ENCODE assay signal across 23 cellular contexts in the genomic region with DNA sequence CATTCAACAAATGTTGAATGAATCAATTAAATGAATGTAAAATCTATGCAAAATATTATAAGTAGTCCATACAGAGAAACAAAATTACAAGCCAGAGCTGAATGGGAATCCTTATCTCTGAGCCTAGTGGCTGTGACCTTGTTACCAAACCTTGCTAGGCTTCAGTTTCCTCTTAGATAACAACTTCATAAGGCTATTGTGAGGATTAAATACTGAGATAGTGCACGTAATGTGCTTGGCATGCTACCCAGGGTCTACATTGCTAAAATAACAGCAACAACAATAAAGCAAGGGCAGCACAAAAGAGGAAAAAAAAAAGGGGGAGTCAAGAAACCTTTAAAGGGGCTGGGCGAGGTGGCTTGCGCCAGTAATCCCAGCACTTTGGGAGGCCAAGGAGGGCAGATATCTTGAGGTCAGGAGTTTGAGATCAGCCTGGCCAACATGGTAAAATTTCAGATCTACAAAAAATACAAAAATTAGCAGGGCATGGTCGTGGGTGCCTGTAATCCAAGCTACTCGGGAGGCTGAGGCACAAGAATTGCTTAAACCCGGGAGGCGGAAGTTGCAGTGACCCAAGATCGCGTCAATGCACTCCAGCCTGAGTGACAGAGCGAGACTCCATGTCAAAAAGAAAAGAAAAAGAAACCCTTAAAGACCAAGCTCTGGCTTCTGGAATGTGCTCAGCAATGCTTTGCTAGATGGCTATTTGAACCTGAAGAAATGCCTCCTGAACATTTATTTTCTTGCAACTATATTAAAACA. TPM values are rescaled to one million over a fixed set of nuclear protein-coding genes. Genes with fewer than 3 reads are reported as not detected.
DNase-seq lines count a peak whose midpoint lies in the region; ATAC-seq, FAIRE-seq and TF ChIP-seq lines count a peak whose summit lies in the region.
"Had no signal": no experiment of that assay in that cellular context is flagged by ENCODE, and none has a peak within 500 bp of the region (broad histone marks: within the 10 kb centered on the region; RNA-seq: fewer than 3 reads in every experiment).

No MANE protein-coding gene starts in this region.

- TF ChIP-seq EP300 in HepG2 (IDR thresholded peaks at IDR 0.05; ENCODE audit: low read depth in 2 of 2, low read length in 2 of 2) (no peak), HepG2 (CRISPR knock-in tag; IDR thresholded peaks at IDR 0.05; ENCODE audit: borderline replicate concordance) (no peak), K562 (IDR thresholded peaks at IDR 0.05; ENCODE audit: low read length) (no peak), ovary (IDR thresholded peaks at IDR 0.05) (no peak)

- no peaks in the 10 kb centered on the region for H3K27me3 ChIP-seq in liver (ENCODE audit: control insufficient read depth in 4 of 4, insufficient read depth in 4 of 4, low read length in 3 of 4)
- H3K27me3 ChIP-seq in HepG2 (ENCODE audit: control insufficient read depth in 1 of 2, insufficient read depth in 2 of 2, low read length in 2 of 2): no peaks in the 10 kb centered on the region
- H3K27me3 ChIP-seq in K562 (ENCODE audit: control insufficient read depth in 2 of 2, insufficient read depth in 2 of 2, low read length in 2 of 2): no peaks in the 10 kb centered on the region; a peak in 1 of 5 replicates
- H3K27me3 ChIP-seq in mesendoderm (ENCODE audit: insufficient read depth, low read length, poor library complexity): no peaks in the 10 kb centered on the region
- H3K27me3 ChIP-seq in ovary: no peaks in the 10 kb centered on the region
- H3K27me3 ChIP-seq: Peyer's patch, SJCRH30 had no signal

- no peaks in the 10 kb centered on the region for H3K79me1 ChIP-seq in mesendoderm (ENCODE audit: low read length)

- 70% methylated on average over 10 of the region's 10 CpGs for WGBS in liver
- WGBS in HepG2 (ENCODE audit: low lambda C conversion rate): 25% methylated on average over 10 of the region's 10 CpGs
- WGBS in K562 (ENCODE audit: insufficient coverage, low coverage, missing lambda C conversion rate): 0% methylated on average over 10 of the region's 10 CpGs
- no CpG with 5 or more reads among the region's 10 CpGs for WGBS in mesendoderm (ENCODE audit: extremely low coverage, insufficient coverage, low lambda C conversion rate)
- 62 to 75% (median 64%) methylated on average over 10 of the region's 10 CpGs for WGBS in ovary, 3 donors

- no peak overlapping the region for H3K9ac ChIP-seq in liver (ENCODE audit: low read depth in 1 of 2, low read length in 2 of 2)
- H3K9ac ChIP-seq in HepG2 (ENCODE audit: insufficient read depth, low read depth, low read length): no peak overlapping the region
- no peak overlapping the region for H3K9ac ChIP-seq in K562 (ENCODE audit: insufficient read depth in 1 of 2, low read depth in 2 of 2, low read length in 2 of 2)
- no peak overlapping the region for H3K9ac ChIP-seq in mesendoderm (ENCODE audit: low read length)
- H3K9ac ChIP-seq: KMS-11 had no signal

- no peak for TF ChIP-seq CTCF in liver (IDR thresholded peaks at IDR 0.05; ENCODE audit: low read depth, low read length, missing input control)
- TF ChIP-seq CTCF in HepG2 (CRISPR knock-in tag; IDR thresholded peaks at IDR 0.05): no peak
- TF ChIP-seq CTCF in K562 (IDR thresholded peaks at IDR 0.05 in 2 of 3, conservative IDR thresholded peaks at IDR 0.05 in 1 of 3; ENCODE audit: insufficient read depth in 2 of 3, low read depth in 1 of 3, low read length in 3 of 3): no peak
- TF ChIP-seq CTCF in ovary (IDR thresholded peaks at IDR 0.05): no peak

- no peak for ATAC-seq in HepG2
- no peak for ATAC-seq in K562
- ATAC-seq in GM21723 (IDR thresholded peaks at IDR 0.05; ENCODE audit: unreplicated experiment): no peak

- no peaks in the 10 kb centered on the region for H4K20me1 ChIP-seq in HepG2 (ENCODE audit: insufficient read depth, low read length)
- no peaks in the 10 kb centered on the region for H4K20me1 ChIP-seq in K562 (replicated peaks; ENCODE audit: control insufficient read depth, insufficient read depth, low read length)

- H2AK5ac ChIP-seq in mesendoderm (ENCODE audit: low read length): no peak overlapping the region

- H3K79me2 ChIP-seq in HepG2 (ENCODE audit: insufficient read depth, low read length): no peaks in the 10 kb centered on the region
- no peaks in the 10 kb centered on the region for H3K79me2 ChIP-seq in K562 (ENCODE audit: control insufficient read depth, insufficient read depth, low read length)
- H3K79me2 ChIP-seq in mesendoderm (ENCODE audit: control insufficient read depth, insufficient read depth, low read length): no peaks in the 10 kb centered on the region

- H3K18ac ChIP-seq in mesendoderm (ENCODE audit: low read length): no peak overlapping the region

- intact Hi-C loops in HepG2 (cut with micrococcal nuclease; ENCODE audit: unreplicated experiment): no loop called here
- intact Hi-C loops in K562 (cut with micrococcal nuclease): no loop called here
- intact Hi-C loops in ovary (cut with DNase I): no loop called here

- no peak overlapping the region for H4K5ac ChIP-seq in mesendoderm (ENCODE audit: low read length)

- POLR2A ChIA-PET in HepG2 (lab: Yijun Ruan, JAX) (no interaction called here), K562 (lab: Yijun Ruan, JAX) (interaction anchor here (0.8 kb wide), 1 partner anchor 16 kb away, joined by 5 read pairs; no protein-coding TSS in a partner anchor)

- no peak overlapping the region for H3K27ac ChIP-seq in liver (ENCODE audit: low read depth in 1 of 2, low read length in 2 of 2)
- H3K27ac ChIP-seq in HepG2 (ENCODE audit: extremely low read length, insufficient read depth, low read length): no peak overlapping the region
- H3K27ac ChIP-seq in K562 (ENCODE audit: extremely low read depth, low read depth, low read length): no peak overlapping the region
- no peak overlapping the region for H3K27ac ChIP-seq in mesendoderm (ENCODE audit: low read depth, low read length)
- no peak overlapping the region for H3K27ac ChIP-seq in ovary
- H3K27ac ChIP-seq: KMS-11, Peyer's patch, SJCRH30 had no signal

- H2BK15ac ChIP-seq in mesendoderm (replicated peaks; ENCODE audit: low read depth): no peak overlapping the region

- H2BK120ac ChIP-seq in mesendoderm (ENCODE audit: low read depth, low read length): peak overlapping the region; percentile 61

- H3K36me3 ChIP-seq in liver (ENCODE audit: control insufficient read depth in 4 of 4, insufficient read depth in 3 of 4, low read depth in 1 of 4, low read length in 3 of 4) (no peaks in the 10 kb centered on the region), HepG2 (replicated peaks in 1 of 2; ENCODE audit: control insufficient read depth in 1 of 2, insufficient read depth in 2 of 2, low read length in 2 of 2) (no peaks in the 10 kb centered on the region), K562 (ENCODE audit: control insufficient read depth, insufficient read depth, low read length) (no peaks in the 10 kb centered on the region), mesendoderm (ENCODE audit: control insufficient read depth, insufficient read depth, low read length) (no peaks in the 10 kb centered on the region), ovary (no peaks in the 10 kb centered on the region)
- H3K36me3 ChIP-seq: Peyer's patch, SJCRH30 had no signal

- TF ChIP-seq RAD21 in liver (IDR thresholded peaks at IDR 0.05) (no peak), HepG2 (CRISPR knock-in tag; IDR thresholded peaks at IDR 0.05) (no peak), K562 (CRISPR knock-in tag; conservative IDR thresholded peaks at IDR 0.05 in 1 of 2, IDR thresholded peaks at IDR 0.05 in 1 of 2) (no peak)

- H3K9me3 ChIP-seq in liver (ENCODE audit: control insufficient read depth in 4 of 4, low read length in 3 of 4) (no peaks in the 10 kb centered on the region), HepG2 (ENCODE audit: low read length) (no peaks in the 10 kb centered on the region), K562 (replicated peaks; ENCODE audit: control insufficient read depth, insufficient read depth, low read depth, low read length) (no peaks in the 10 kb centered on the region), ovary (no peaks in the 10 kb centered on the region)
- H3K9me3 ChIP-seq: Peyer's patch, SJCRH30 had no signal

- H3K23ac ChIP-seq in mesendoderm (ENCODE audit: low read length): no peak overlapping the region

- no peak for DNase-seq in HepG2 (ENCODE audit: low spot score)
- no peak for DNase-seq in K562 (ENCODE audit: extremely low read depth in 1 of 4, low spot score in 3 of 4)
- DNase-seq in mesendoderm: peak; percentile 88
- no peak for DNase-seq in ovary
- no peak for DNase-seq in NCI-H748 treated with DMSO at 0.1 percent for 48 hours (lab: John Stamatoyannopoulos, UW)
- DNase-seq: CD4-positive, CD25-positive, alpha-beta regulatory T cell; EL; GF-D8; H9; HFFc6; NCI-H1092 treated with DMSO at 0.1 percent for 48 hours; NCI-H2029 treated with DMSO at 0.1 percent for 48 hours; NCI-H226; NCI-H510A treated with DMSO at 0.1 percent for 48 hours; NCI-H82; Peyer's patch; SJCRH30 had no signal

- H2AFZ ChIP-seq in HepG2 (ENCODE audit: low read length) (no peak overlapping the region), K562 (ENCODE audit: low read depth, low read length) (no peak overlapping the region)

- BruUV-seq in HepG2 (replicated peaks; lab: Mats Ljungman, UMichigan) (no TSS peak), K562 (replicated peaks; lab: Mats Ljungman, UMichigan) (no TSS peak)

- no peak overlapping the region for H2BK5ac ChIP-seq in mesendoderm (ENCODE audit: low read length)

- FAIRE-seq in HepG2 (lab: Jason Lieb, UNC): no peak
- FAIRE-seq in K562 (lab: Jason Lieb, UNC): no peak
- FAIRE-seq: A204.1 had no signal

- no peak overlapping the region for H3K4me2 ChIP-seq in HepG2 (ENCODE audit: low read depth, low read length)
- no peak overlapping the region for H3K4me2 ChIP-seq in K562 (ENCODE audit: insufficient read depth, low read length)
- no peak overlapping the region for H3K4me2 ChIP-seq in mesendoderm (ENCODE audit: low read length)
- H3K4me2 ChIP-seq: KMS-11 had no signal

- H3K4me3 ChIP-seq in liver (ENCODE audit: low read depth in 1 of 3, low read length in 3 of 3): no peak overlapping the region
- H3K4me3 ChIP-seq in HepG2 (replicated peaks in 1 of 3; ENCODE audit: insufficient read depth in 1 of 3, low read depth in 2 of 3, low read length in 3 of 3): no peak overlapping the region
- H3K4me3 ChIP-seq in K562: no peak overlapping the region
- H3K4me3 ChIP-seq in mesendoderm (ENCODE audit: low read length): no peak overlapping the region
- no peak overlapping the region for H3K4me3 ChIP-seq in ovary
- H3K4me3 ChIP-seq: Peyer's patch, SJCRH30 had no signal

- no peak for TF ChIP-seq POLR2A in HepG2 (IDR thresholded peaks at IDR 0.05; ENCODE audit: insufficient read depth in 1 of 2, low read depth in 2 of 2, low read length in 2 of 2)
- no peak for TF ChIP-seq POLR2A in K562 (conservative IDR thresholded peaks at IDR 0.05)
- no peak for TF ChIP-seq POLR2A in ovary (IDR thresholded peaks at IDR 0.05)

- in situ Hi-C loops in HepG2 (cut with HindIII; ENCODE audit: extremely low pct_ligation_motif_present, low pct_unique_long_range_greater_than_20kb) (no loop called here), K562 (cut with MboI) (no loop called here)

- no peaks in the 10 kb centered on the region for H3K9me1 ChIP-seq in K562 (ENCODE audit: control insufficient read depth, insufficient read depth, low read length)

- H3K4me1 ChIP-seq in liver (ENCODE audit: control insufficient read depth in 4 of 4, insufficient read depth in 4 of 4, low read length in 3 of 4) (peaks cover 0 to 1% (median 0%) of the 10 kb centered on the region in 4 donors), HepG2 (ENCODE audit: insufficient read depth, low read length) (no peaks in the 10 kb centered on the region), K562 (replicated peaks in 1 of 2; ENCODE audit: control insufficient read depth in 2 of 2, insufficient read depth in 2 of 2, low read length in 2 of 2) (no peaks in the 10 kb centered on the region), mesendoderm (ENCODE audit: control insufficient read depth, low read depth, low read length) (peaks cover 11% of the 10 kb centered on the region), ovary (ENCODE audit: insufficient read depth) (no peaks in the 10 kb centered on the region)
- H3K4me1 ChIP-seq: Peyer's patch, SJCRH30 had no signal

- CTCF ChIA-PET in HepG2 (lab: Yijun Ruan, JAX; ENCODE audit: low intra/inter-chr PET ratio, low total read pairs) (no interaction called here), K562 (lab: Yijun Ruan, JAX; ENCODE audit: low intra/inter-chr PET ratio) (no interaction called here)

- H3K56ac ChIP-seq in mesendoderm (ENCODE audit: low read length): peak overlapping the region; percentile 25

- no peak overlapping the region for H4K8ac ChIP-seq in mesendoderm (ENCODE audit: low read depth, low read length)

- H3K4ac ChIP-seq in mesendoderm (ENCODE audit: low read depth, low read length): no peak overlapping the region

RNA-seq across cellular contexts. Expression of a gene that starts 14.1 kb away (rescaled TPM):
- total RNA-seq in liver (10 to 100 TPM; 21.6 to 42.6 TPM), HepG2 (2016; rRNA removed; fragmentation: Illumina TruSeq; extraction: Trizol) (not detected in 2 replicates), K562 (2014; rRNA removed) (not detected in 2 replicates), K562 (2014; rRNA removed; fragmentation: Illumina TruSeq; extraction: Trizol) (not detected in 2 replicates), K562 (2015; rRNA removed; fragmentation: Illumina TruSeq; extraction: Trizol) (not detected in 2 replicates), K562 (2021) (not detected in 2 replicates), ovary (1 to 10 TPM in 3 of 7 donors, under 1 TPM in 4; 0.05 to 9.3 (median 0.86) TPM)
- polyA plus RNA-seq in liver (10 to 100 TPM in 1 of 2 donors, 1 to 10 TPM in 1; 3.4 to 11.5 TPM), HepG2 (2011; rRNA removed) (not detected in 2 replicates), K562 (2011; rRNA removed) (not detected in 2 replicates), K562 (2014; fragmentation: Illumina TruSeq; extraction: Trizol) (not detected in 2 replicates), K562 (2014; fragmentation: Nextera tagmentation; extraction: Ambion mirVana) (under 1 TPM in 1 of 2 experiments, not detected in 1; 0.10 TPM), K562 (2014; rRNA removed) (not detected in 2 replicates), ovary (1 to 10 TPM in 1 of 2 donors, under 1 TPM in 1; 0.36 to 6.4 TPM)
- not detected in 2 replicates for total RNA-seq in HepG2 (2016; cell fraction: cytosol; rRNA removed; fragmentation: Illumina TruSeq; extraction: Trizol; ENCODE audit: low read depth)
- not detected in 2 replicates for total RNA-seq in HepG2 (2016; cell fraction: insoluble cytoplasmic fraction; rRNA removed; fragmentation: Illumina TruSeq; extraction: Trizol)
- not detected in 2 replicates for total RNA-seq in HepG2 (2016; cell fraction: membrane; rRNA removed; fragmentation: Illumina TruSeq; extraction: Trizol)
- total RNA-seq in HepG2 (2016; cell fraction: nucleus; rRNA removed; fragmentation: Illumina TruSeq; extraction: Trizol): not detected in 2 replicates
- not detected in 2 replicates for polyA plus RNA-seq in HepG2 (2011; cell fraction: cytosol; rRNA removed)
- not detected in 2 replicates for polyA plus RNA-seq in HepG2 (2011; cell fraction: nucleus; rRNA removed)
- 0.52 TPM in 1 of 2 replicates, not detected in the other for polyA plus RNA-seq in HepG2 (2012)
- polyA plus RNA-seq in HepG2 (2016; cell fraction: cytosol; fragmentation: Illumina TruSeq; extraction: Trizol; ENCODE audit: low read depth): not detected in 2 replicates
- not detected in 2 replicates for polyA plus RNA-seq in HepG2 (2016; cell fraction: insoluble cytoplasmic fraction; fragmentation: Illumina TruSeq; extraction: Trizol; ENCODE audit: low read depth)
- not detected in 2 replicates for polyA plus RNA-seq in HepG2 (2016; cell fraction: membrane; fragmentation: Illumina TruSeq; extraction: Trizol; ENCODE audit: low read depth)
- polyA plus RNA-seq in HepG2 (2016; cell fraction: nucleus; fragmentation: Illumina TruSeq; extraction: Trizol; ENCODE audit: insufficient read depth, low read depth): not detected in 2 replicates
- polyA minus RNA-seq in HepG2 (2011; rRNA and poly(A)+ RNA removed; ENCODE audit: low replicate concordance): not detected in 2 replicates
- not detected in 2 replicates for polyA minus RNA-seq in HepG2 (2011; cell fraction: cytosol; rRNA and poly(A)+ RNA removed)
- not detected in 2 replicates for polyA minus RNA-seq in HepG2 (2011; cell fraction: nucleus; rRNA and poly(A)+ RNA removed)
- total RNA-seq in K562 (2011; cell fraction: chromatin; rRNA removed; ENCODE audit: low replicate concordance): not detected in 2 replicates
- not detected in 2 replicates for total RNA-seq in K562 (2011; cell fraction: nucleolus; rRNA removed)
- total RNA-seq in K562 (2011; cell fraction: nucleoplasm; rRNA removed): not detected in 2 replicates
- polyA plus RNA-seq in K562 (2011; cell fraction: cytosol; rRNA removed): not detected in 2 replicates
- polyA plus RNA-seq in K562 (2011; cell fraction: nucleus; rRNA removed): not detected in 2 replicates
- 0.32 and 1.1 TPM in 2 replicates for polyA plus RNA-seq in K562 (2012)
- not detected in 2 replicates for polyA minus RNA-seq in K562 (2011; rRNA and poly(A)+ RNA removed)
- not detected in 2 replicates for polyA minus RNA-seq in K562 (2011; cell fraction: cytosol; rRNA and poly(A)+ RNA removed)
- not detected in 2 replicates for polyA minus RNA-seq in K562 (2011; cell fraction: nucleus; rRNA and poly(A)+ RNA removed)
- polyA plus RNA-seq in mesendoderm (2013, experiment 1 of 2): not detected
- polyA plus RNA-seq in mesendoderm (2013, experiment 2 of 2): not detected
- total RNA-seq: CD4-positive, CD25-positive, alpha-beta regulatory T cell; HFFc6; HT1080 had no signal
- polyA plus RNA-seq: BJ; CD4-positive, CD25-positive, alpha-beta regulatory T cell had no signal
